Comparison of ENCODE assay signal across 25 cellular contexts in the genomic region with DNA sequence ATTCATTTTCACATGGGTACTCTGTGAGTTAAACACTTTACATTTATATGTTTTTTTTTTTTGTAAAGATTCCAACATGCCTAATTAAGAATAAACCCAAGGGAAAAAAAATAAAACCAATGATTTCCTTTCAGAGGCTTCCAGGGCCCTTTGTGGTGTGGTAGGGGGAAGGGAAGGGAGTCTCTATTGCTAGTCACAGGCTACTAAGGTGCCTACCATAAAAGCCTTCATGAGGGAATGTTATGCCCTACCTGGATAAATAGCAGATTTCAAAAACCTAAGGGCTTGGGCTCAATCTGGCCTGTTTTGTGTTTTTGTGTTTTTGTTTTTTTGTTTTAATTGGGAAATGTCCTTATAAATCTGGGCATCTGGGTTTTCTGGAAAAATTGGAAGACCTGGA. TPM values are rescaled to one million over a fixed set of nuclear protein-coding genes. Genes with fewer than 3 reads are reported as not detected.
DNase-seq lines count a peak whose midpoint lies in the region; ATAC-seq, FAIRE-seq and TF ChIP-seq lines count a peak whose summit lies in the region.
"Had no signal": no experiment of that assay in that cellular context is flagged by ENCODE, and none has a peak within 500 bp of the region (broad histone marks: within the 10 kb centered on the region; RNA-seq: fewer than 3 reads in every experiment).

No MANE protein-coding gene starts in this region.

- no peaks in the 10 kb centered on the region for H4K20me1 ChIP-seq in BLaER1
- H4K20me1 ChIP-seq in H1 (replicated peaks in 1 of 2; ENCODE audit: control insufficient read depth in 1 of 2, insufficient read depth in 2 of 2, low read length in 2 of 2): no peaks in the 10 kb centered on the region

- H4K8ac ChIP-seq in H1 (ENCODE audit: extremely low read depth, insufficient read depth, low read length): no peak overlapping the region

- TF ChIP-seq CTCF in HFFc6 (IDR thresholded peaks at IDR 0.05) (no peak), H1 (IDR thresholded peaks at IDR 0.05; ENCODE audit: control extremely low read depth in 1 of 3, insufficient read depth in 1 of 3, low read depth in 1 of 3, low read length in 3 of 3) (no peak), GM10248 (IDR thresholded peaks at IDR 0.05; ENCODE audit: control extremely low read depth, extremely low read depth, low read depth, missing control alignments) (no peak)

- H4K5ac ChIP-seq in H1 (ENCODE audit: insufficient read length, low read depth, low read length): no peak overlapping the region

- H3K4me3 ChIP-seq in BLaER1 (no peak overlapping the region), H1 (ENCODE audit: extremely low read depth in 1 of 4, insufficient read depth in 2 of 4, low read depth in 3 of 4, low read length in 4 of 4) (no peak overlapping the region), mucosa of rectum (ENCODE audit: low read length in 2 of 2) (peak overlapping the region; percentile 7 to 46)
- H3K4me3 ChIP-seq: SJSA1, vagina had no signal

- no peaks in the 10 kb centered on the region for H3K79me1 ChIP-seq in H1 (ENCODE audit: low read depth, low read length)

- peak overlapping the region; percentile 45 for H3K4me2 ChIP-seq in BLaER1
- no peak overlapping the region for H3K4me2 ChIP-seq in H1 (ENCODE audit: insufficient read depth in 1 of 2, low read depth in 2 of 2, low read length in 2 of 2)

- no peak overlapping the region for H3K27ac Mint-ChIP-seq in HFFc6
- H3K27ac Mint-ChIP-seq in stimulated activated naive CD8-positive, alpha-beta T cell treated with anti-CD3 and anti-CD28 coated beads, Interleukin-15, amount 100 ng/mL, for 72 hours: no peak overlapping the region
- H3K27ac Mint-ChIP-seq: activated naive CD8-positive, alpha-beta T cell treated with anti-CD3 and anti-CD28 coated beads, Interleukin-2, amount 10 ng/mL, durations not matched to agents 7 days and 5 days; activated T-helper 17 cell treated with anti-CD3 and anti-CD28 coated beads, Interleukin-2, amount 50 U/mL, for 72 hours; nephron progenitor cell; stimulated activated memory B cell treated with anti-CD40 and anti-IgM and Interleukin-4, amounts not matched to agents 10 μg/mL and 1 μg/mL and 100 μg/mL, for 72 hours; T-helper 17 cell had no signal

- H3K9me3 Mint-ChIP-seq in HFFc6: no peaks in the 10 kb centered on the region
- no peaks in the 10 kb centered on the region for H3K9me3 Mint-ChIP-seq in stimulated activated naive CD8-positive, alpha-beta T cell treated with anti-CD3 and anti-CD28 coated beads, Interleukin-15, amount 100 ng/mL, for 72 hours
- H3K9me3 Mint-ChIP-seq: activated T-helper 17 cell treated with anti-CD3 and anti-CD28 coated beads, Interleukin-2, amount 50 U/mL, for 72 hours; stimulated activated memory B cell treated with anti-CD40 and anti-IgM and Interleukin-4, amounts not matched to agents 10 μg/mL and 1 μg/mL and 100 μg/mL, for 72 hours had no signal

- CTCF ChIA-PET in H1 (lab: Charles Lee; ENCODE audit: partially characterized antibody) (interaction anchor here (0.6 to 1.2 kb wide), 2 partner anchors 12 to 414 kb away, joined by 4 read pairs; no protein-coding TSS in a partner anchor), GM10248 (lab: Yijun Ruan, JAX) (interaction anchor here (1.0 to 1.2 kb wide), 2 partner anchors 15 to 25 kb away, joined by 3 read pairs; no protein-coding TSS in a partner anchor)

- no peak overlapping the region for H3K14ac ChIP-seq in H1 (ENCODE audit: insufficient read length)

- H3K27me3 ChIP-seq in BLaER1 (no peaks in the 10 kb centered on the region), H1 (replicated peaks in 1 of 4; ENCODE audit: control insufficient read depth in 3 of 4, extremely low read depth in 1 of 4, insufficient read depth in 3 of 4, low read length in 3 of 4) (no peaks in the 10 kb centered on the region), mucosa of rectum (ENCODE audit: control insufficient read depth in 2 of 2, insufficient read depth in 2 of 2, low read length in 2 of 2) (no peaks in the 10 kb centered on the region)
- H3K27me3 ChIP-seq: esophagus muscularis mucosa, SJSA1, vagina had no signal

- no peaks in the 10 kb centered on the region for H3K36me3 Mint-ChIP-seq in HFFc6 (ENCODE audit: low read depth)
- H3K36me3 Mint-ChIP-seq: stimulated activated memory B cell treated with anti-CD40 and anti-IgM and Interleukin-4, amounts not matched to agents 10 μg/mL and 1 μg/mL and 100 μg/mL, for 72 hours had no signal

- peak overlapping the region; percentile 23; the same call in 1 of the 2 replicates for H2AFZ ChIP-seq in H1 (ENCODE audit: low read length)

- no peak overlapping the region for H2BK15ac ChIP-seq in H1 (ENCODE audit: low read length)

- H2BK5ac ChIP-seq in H1 (ENCODE audit: low read depth, low read length): no peak overlapping the region

- TF ChIP-seq RAD21 in H1 (IDR thresholded peaks at IDR 0.05 in 1 of 2, conservative IDR thresholded peaks at IDR 0.05 in 1 of 2; ENCODE audit: low read depth in 2 of 2, low read length in 2 of 2): no peak

- no peak overlapping the region for H2BK120ac ChIP-seq in H1 (replicated peaks; ENCODE audit: low read depth, low read length)

- TF ChIP-seq EP300 in H1 (IDR thresholded peaks at IDR 0.05; ENCODE audit: borderline replicate concordance in 1 of 2, low read depth in 2 of 2, low read length in 2 of 2): no peak

- TF ChIP-seq POLR2A in H1 (IDR thresholded peaks at IDR 0.05; ENCODE audit: control extremely low read depth in 1 of 2, low read depth in 2 of 2, low read length in 2 of 2) (no peak), GM12891 (IDR thresholded peaks at IDR 0.05; ENCODE audit: low read depth, low read length) (no peak)

- no peak overlapping the region for H3K27ac ChIP-seq in BLaER1
- H3K27ac ChIP-seq in H1 (ENCODE audit: low read depth, low read length): no peak overlapping the region
- no peak overlapping the region for H3K27ac ChIP-seq in mucosa of rectum (ENCODE audit: low read depth in 2 of 2, low read length in 2 of 2)
- no peak overlapping the region for H3K27ac ChIP-seq in substantia nigra (ENCODE audit: low read depth, low read length, poor library complexity, severe bottlenecking)
- H3K27ac ChIP-seq: esophagus muscularis mucosa, SJSA1, thoracic aorta, vagina, VCaP had no signal

- H3K4me3 Mint-ChIP-seq in HFFc6: peak overlapping the region; percentile 72
- H3K4me3 Mint-ChIP-seq in stimulated activated naive CD8-positive, alpha-beta T cell treated with anti-CD3 and anti-CD28 coated beads, Interleukin-15, amount 100 ng/mL, for 72 hours: no peak overlapping the region
- H3K4me3 Mint-ChIP-seq: activated naive CD8-positive, alpha-beta T cell treated with anti-CD3 and anti-CD28 coated beads, Interleukin-2, amount 10 ng/mL, durations not matched to agents 7 days and 5 days; activated T-helper 17 cell treated with anti-CD3 and anti-CD28 coated beads, Interleukin-2, amount 50 U/mL, for 72 hours; nephron progenitor cell; stimulated activated memory B cell treated with anti-CD40 and anti-IgM and Interleukin-4, amounts not matched to agents 10 μg/mL and 1 μg/mL and 100 μg/mL, for 72 hours; T-helper 17 cell had no signal

- H3K23ac ChIP-seq in H1 (ENCODE audit: insufficient read length): no peak overlapping the region

- FAIRE-seq in H1 (lab: Jason Lieb, UNC): no peak
- no peak for FAIRE-seq in GM12891 (lab: Jason Lieb, UNC)

- H2AK5ac ChIP-seq in H1 (ENCODE audit: low read depth, low read length): no peak overlapping the region

- H3K4me1 ChIP-seq in BLaER1 (peaks cover 14% of the 10 kb centered on the region), H1 (replicated peaks in 1 of 4; ENCODE audit: control insufficient read depth in 3 of 4, insufficient read depth in 4 of 4, low read length in 3 of 4) (no peaks in the 10 kb centered on the region; a peak in 1 of 7 replicates), mucosa of rectum (ENCODE audit: control insufficient read depth in 2 of 2, insufficient read depth in 2 of 2, low read length in 2 of 2) (peaks cover 3 to 5% of the 10 kb centered on the region in 2 donors)
- H3K4me1 ChIP-seq: SJSA1, vagina had no signal

- H3K18ac ChIP-seq in H1 (ENCODE audit: extremely low read depth, low read length): no peak overlapping the region

- POLR2A ChIA-PET in H1 (lab: Charles Lee; ENCODE audit: partially characterized antibody) (interaction anchor here (0.7 to 1.5 kb wide), 2 partner anchors 12 to 39 kb away, joined by 3 read pairs; partner anchors contain the start of gene SSR3), GM10248 (lab: Yijun Ruan, JAX) (no interaction called here)

- H3K56ac ChIP-seq in H1 (replicated peaks; ENCODE audit: insufficient read length, low read depth, low read length): no peak overlapping the region

- H3K79me2 ChIP-seq in H1 (ENCODE audit: control insufficient read depth in 1 of 2, insufficient read depth in 2 of 2, low read length in 2 of 2): no peaks in the 10 kb centered on the region

- H3K27me3 Mint-ChIP-seq in HFFc6 (ENCODE audit: insufficient read depth): no peaks in the 10 kb centered on the region; the same call in 1 of the 2 replicates
- H3K27me3 Mint-ChIP-seq in stimulated activated naive CD8-positive, alpha-beta T cell treated with anti-CD3 and anti-CD28 coated beads, Interleukin-15, amount 100 ng/mL, for 72 hours: peaks cover 13% of the 10 kb centered on the region
- H3K27me3 Mint-ChIP-seq: activated T-helper 17 cell treated with anti-CD3 and anti-CD28 coated beads, Interleukin-2, amount 50 U/mL, for 72 hours had no signal

- H3K9me3 ChIP-seq in BLaER1 (no peaks in the 10 kb centered on the region), H1 (ENCODE audit: insufficient read depth in 2 of 2, low read depth in 1 of 2, low read length in 1 of 2) (no peaks in the 10 kb centered on the region), mucosa of rectum (ENCODE audit: control insufficient read depth in 2 of 2, low read length in 2 of 2) (no peaks in the 10 kb centered on the region)
- H3K9me3 ChIP-seq: esophagus muscularis mucosa, SJSA1, thoracic aorta, vagina had no signal

- H4K91ac ChIP-seq in H1 (replicated peaks; ENCODE audit: insufficient read length, low read length): no peak overlapping the region

- H3K36me3 ChIP-seq in BLaER1 (no peaks in the 10 kb centered on the region), H1 (ENCODE audit: control insufficient read depth in 2 of 4, insufficient read depth in 4 of 4, low read length in 3 of 4) (no peaks in the 10 kb centered on the region), mucosa of rectum (ENCODE audit: control insufficient read depth in 2 of 2, insufficient read depth in 2 of 2, low read length in 2 of 2) (no peaks in the 10 kb centered on the region)
- H3K36me3 ChIP-seq: esophagus muscularis mucosa, SJSA1, thoracic aorta, vagina had no signal

- H2BK20ac ChIP-seq in H1 (ENCODE audit: low read length): no peak overlapping the region

- no peaks in the 10 kb centered on the region for H3K23me2 ChIP-seq in H1 (ENCODE audit: low read depth, low read length)

- no peak for DNase-seq in HFFc6
- DNase-seq in H1 (ENCODE audit: low read depth in 1 of 2, low spot score in 2 of 2): no peak
- DNase-seq in substantia nigra (lab: John Stamatoyannopoulos, UW): no peak
- no peak for DNase-seq in GM10248 (ENCODE audit: extremely low spot score)
- DNase-seq in stimulated activated naive CD8-positive, alpha-beta T cell treated with anti-CD3 and anti-CD28 coated beads, Interleukin-15, amount 100 ng/mL, for 72 hours: no peak
- no peak for DNase-seq in GM12891 (ENCODE audit: insufficient read length, low spot score)
- DNase-seq: activated CD4-positive, alpha-beta T cell treated with anti-CD3 and anti-CD28 coated beads, Interleukin-2, amount 50 U/mL, for 4 hours; activated CD8-positive, alpha-beta memory T cell treated with anti-CD3 and anti-CD28 coated beads, Interleukin-2, amount 50 U/mL, for 4 hours; activated naive CD8-positive, alpha-beta T cell treated with anti-CD3 and anti-CD28 coated beads, Interleukin-2, amount 10 ng/mL, durations not matched to agents 7 days and 5 days; effector memory CD4-positive, alpha-beta T cell; NCI-H1092; NCI-H2029 treated with DMSO at 0.1 percent for 48 hours; NCI-H226; nephron progenitor cell; stimulated activated CD4-positive, alpha-beta T cell treated with anti-CD3 and anti-CD28 coated beads, Interleukin-1b, Interleukin-23, amount 100 ng/mL, for 48 hours; T-helper 17 cell had no signal

- ATAC-seq in stimulated activated naive CD8-positive, alpha-beta T cell treated with anti-CD3 and anti-CD28 coated beads, Interleukin-15, amount 100 ng/mL, for 72 hours: no peak
- ATAC-seq: activated T-helper 17 cell treated with anti-CD3 and anti-CD28 coated beads, Interleukin-2, amount 50 U/mL, for 72 hours; stimulated activated memory B cell treated with anti-CD40 and anti-IgM and Interleukin-4, amounts not matched to agents 10 μg/mL and 1 μg/mL and 100 μg/mL, for 72 hours; T-helper 17 cell had no signal

- no peak overlapping the region for H3K4ac ChIP-seq in H1 (replicated peaks; ENCODE audit: insufficient read length, low read depth, low read length)

- H3K4me1 Mint-ChIP-seq in HFFc6 (ENCODE audit: low read depth): peaks cover 16% of the 10 kb centered on the region
- H3K4me1 Mint-ChIP-seq in stimulated activated naive CD8-positive, alpha-beta T cell treated with anti-CD3 and anti-CD28 coated beads, Interleukin-15, amount 100 ng/mL, for 72 hours: no peaks in the 10 kb centered on the region
- H3K4me1 Mint-ChIP-seq: activated T-helper 17 cell treated with anti-CD3 and anti-CD28 coated beads, Interleukin-2, amount 50 U/mL, for 72 hours; stimulated activated memory B cell treated with anti-CD40 and anti-IgM and Interleukin-4, amounts not matched to agents 10 μg/mL and 1 μg/mL and 100 μg/mL, for 72 hours had no signal

- no peak overlapping the region for H3K9ac ChIP-seq in BLaER1
- H3K9ac ChIP-seq in H1 (replicated peaks in 1 of 4; ENCODE audit: extremely low read depth in 1 of 4, low read depth in 3 of 4, low read length in 3 of 4): no peak overlapping the region; a peak in 1 of 7 replicates
- peak overlapping the region in 1 of 2 donors; percentile 5 for H3K9ac ChIP-seq in mucosa of rectum (ENCODE audit: low read depth in 1 of 2, low read length in 2 of 2)

- H2BK12ac ChIP-seq in H1 (ENCODE audit: low read depth, low read length): no peak overlapping the region

RNA-seq across cellular contexts. Expression of gene SSR3, which starts 38.9 kb away (rescaled TPM):
- total RNA-seq in HFFc6 (2021; fragmentation: NEBNext Ultra II Directional; extraction: Animal tissue kit (Norgen Biotek cat#: 25700)): 100 to 1,000 TPM; 622 to 815 (median 721) TPM
- total RNA-seq in H1 (2021; fragmentation: NEBNext Ultra II Directional; extraction: Animal tissue kit (Norgen Biotek cat#: 25700)): 192 and 208 TPM in 2 replicates
- 59.5 and 92.7 TPM in 2 replicates for polyA plus RNA-seq in H1 (2011; rRNA removed)
- polyA plus RNA-seq in H1 (2011; cell fraction: cytosol; rRNA removed): 99.6 TPM
- polyA plus RNA-seq in H1 (2011; cell fraction: nucleus; rRNA removed): 57.0 TPM
- polyA plus RNA-seq in H1 (2012, experiment 1 of 2): 148 to 207 TPM (median 175 TPM) in 4 replicates
- polyA plus RNA-seq in H1 (2012, experiment 2 of 2): 41.6 TPM
- polyA plus RNA-seq in H1 (2013, experiment 1 of 2): 170 TPM
- 242 TPM for polyA plus RNA-seq in H1 (2013, experiment 2 of 2)
- polyA minus RNA-seq in H1 (2011; rRNA and poly(A)+ RNA removed): 341 and 408 TPM in 2 replicates
- polyA minus RNA-seq in H1 (2011; cell fraction: cytosol; rRNA and poly(A)+ RNA removed): 82.1 TPM
- polyA minus RNA-seq in H1 (2011; cell fraction: nucleus; rRNA and poly(A)+ RNA removed): 136 TPM
- 139 TPM for polyA plus RNA-seq in GM12891 (2012; ENCODE audit: low read depth, missing spikeins)

Comparison
In these comparisons a context has a peak if more than half of its experiments do, and no peak if none do; other contexts are left out.
1. H3K4me3 ChIP-seq: peak in mucosa of rectum (2 of 2); none in BLaER1 (single experiment) and H1 (0 of 4).